In the genomic region with DNA sequence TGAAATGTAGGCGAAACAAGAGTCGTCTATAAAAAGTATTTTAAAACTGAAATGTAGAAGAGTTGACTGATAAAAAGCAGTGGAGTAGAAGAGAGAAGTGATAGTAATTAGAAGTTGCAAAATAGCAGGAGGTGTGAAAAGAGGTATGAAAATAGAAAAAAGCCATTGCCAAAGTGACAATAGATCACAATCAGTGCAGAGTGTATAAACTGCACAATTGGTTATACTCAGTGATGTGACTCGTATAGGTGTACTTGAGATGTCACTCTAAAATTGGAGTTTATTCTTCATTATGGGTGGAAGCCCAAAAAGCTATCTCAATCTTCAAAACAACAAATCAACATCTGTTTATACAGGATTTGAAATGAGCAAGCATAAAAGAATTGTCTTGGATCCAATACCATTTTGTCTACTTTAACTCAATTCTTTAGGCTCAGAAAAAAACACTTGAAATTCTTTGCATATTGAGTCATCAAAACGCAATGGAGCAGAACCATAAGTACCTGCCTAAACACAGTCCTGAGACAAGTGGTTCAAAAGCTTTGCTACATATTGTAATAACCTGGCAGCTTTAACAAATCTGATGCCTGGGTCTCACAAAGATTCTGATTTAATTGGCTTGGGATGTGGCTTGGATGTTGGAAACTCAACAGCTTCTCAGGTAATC, we compare ENCODE assay signal across 9 cellular contexts. TPM values are rescaled to one million over a fixed set of nuclear protein-coding genes. Genes with fewer than 3 reads are reported as not detected.
A peak's percentile ranks its signal among the peaks of the same experiment; 100 is the strongest.
DNase-seq lines count a peak whose midpoint lies in the region; ATAC-seq, FAIRE-seq and TF ChIP-seq lines count a peak whose summit lies in the region.
"Had no signal": no experiment of that assay in that cellular context is flagged by ENCODE, and none has a peak within 500 bp of the region (broad histone marks: within the 10 kb centered on the region; RNA-seq: fewer than 3 reads in every experiment).

No MANE protein-coding gene starts in this region.

- DNase-seq in HS-27A (ENCODE audit: low read depth) = peak; percentile 60
- DNase-seq in GM12878 (ENCODE audit: low read depth, low spot score) = peak; percentile 44
- no peak for DNase-seq in transverse colon
- DNase-seq in UCSD-AML1 (lab: John Stamatoyannopoulos, UW; ENCODE audit: unreplicated experiment) = no peak
- no peak for DNase-seq in NCI-H146 (lab: John Stamatoyannopoulos, UW)
- no peak for DNase-seq in cortex of kidney (lab: John Stamatoyannopoulos, UW)
- DNase-seq: stimulated activated naive B cell treated with anti-CD40 and anti-IgM and Interleukin-4, amounts not matched to agents 10 μg/mL and 1 μg/mL and 100 μg/mL, for 72 hours had no signal

- H3K79me2 ChIP-seq in DOHH2 (ENCODE audit: control insufficient read depth, low read length) (peaks cover 65% of the 10 kb centered on the region), GM12878 (ENCODE audit: control insufficient read depth, insufficient read depth, low read length) (peaks cover 46% of the 10 kb centered on the region)

- in situ Hi-C loops in GM12878 (cut with MboI) = no loop called here
- in situ Hi-C loops in transverse colon (cut with MboI; ENCODE audit: low pct_ligation_motif_present in 1 of 4, low pct_unique_long_range_greater_than_20kb in 1 of 4, low sequenced_read_pairs in 3 of 4) = no loop called here

- ATAC-seq in GM21515 (IDR thresholded peaks at IDR 0.05; ENCODE audit: unreplicated experiment) = peak; percentile 76
- ATAC-seq in GM12878 = peak; percentile 92

- TF ChIP-seq CTCF in DOHH2 (IDR thresholded peaks at IDR 0.05; ENCODE audit: low read depth, low read length, poor library complexity, severe bottlenecking) = no peak
- TF ChIP-seq CTCF in GM12878 (IDR thresholded peaks at IDR 0.05 in 2 of 3, conservative IDR thresholded peaks at IDR 0.05 in 1 of 3; ENCODE audit: control insufficient read depth in 2 of 3, extremely low read depth in 1 of 3, insufficient read depth in 1 of 3, low read depth in 3 of 3, low read length in 3 of 3) = no peak
- TF ChIP-seq CTCF in transverse colon (IDR thresholded peaks at IDR 0.05) = no peak

- RAD21 ChIA-PET in GM12878 (lab: Charles Lee; ENCODE audit: unreplicated experiment) = interaction anchor here (0.9 to 2.0 kb wide), 6 partner anchors 8 to 69 kb away, joined by 3 to 6 read pairs (median 4); a partner anchor contains a TSS

- CTCF ChIA-PET in GM12878 (lab: Yijun Ruan, JAX) = interaction anchor here (0.6 to 3.5 kb wide), 9 partner anchors 8 to 481 kb away, joined by 3 to 17 read pairs (median 3); no protein-coding TSS in a partner anchor

- H3K4me1 ChIP-seq in DOHH2 (ENCODE audit: control insufficient read depth, low read length) (peaks cover 21% of the 10 kb centered on the region), GM12878 (ENCODE audit: control insufficient read depth, insufficient read depth, low read length) (peaks cover 20% of the 10 kb centered on the region), transverse colon (no peaks in the 10 kb centered on the region)

- POLR2A ChIA-PET in GM12878 (lab: Charles Lee) = interaction anchor here (0.5 to 8.6 kb wide), 8 partner anchors 8 to 118 kb away, joined by 4 to 49 read pairs (median 4); a partner anchor contains a TSS

- no TSS peak for BruUV-seq in GM12878 (replicated peaks; lab: Mats Ljungman, UMichigan)

- H3K4me2 ChIP-seq in DOHH2 (ENCODE audit: low read length) = peak overlapping the region; percentile 42
- peak overlapping the region; percentile 75 for H3K4me2 ChIP-seq in GM12878 (ENCODE audit: control insufficient read depth, insufficient read depth)

- SMC1A ChIA-PET in GM12878 (lab: Charles Lee; ENCODE audit: uncharacterized antibody, unreplicated experiment) = interaction anchor here (0.9 to 6.4 kb wide), 12 partner anchors 8 to 117 kb away, joined by 3 to 54 read pairs (median 4); a partner anchor contains a TSS

- H3K4me3 ChIP-seq in DOHH2 (ENCODE audit: low read length) (0 out of 2 replicates have a peak overlapping the region, but pooled peaks have one; percentile 3), GM12878 (peak overlapping the region; percentile 16; the same call in 1 of the 2 replicates), transverse colon (no peak overlapping the region)

- no peaks in the 10 kb centered on the region for H3K9me2 ChIP-seq in DOHH2 (replicated peaks; ENCODE audit: control insufficient read depth, low read length)

- no peak for TF ChIP-seq POLR2A in GM12878 (IDR thresholded peaks at IDR 0.05; ENCODE audit: low read depth, low read length)
- TF ChIP-seq POLR2A in transverse colon (IDR thresholded peaks at IDR 0.05) = no peak

- H3K27ac ChIP-seq in DOHH2 (ENCODE audit: low read depth, low read length) = no peak overlapping the region
- peak overlapping the region; percentile 37; the same call in 1 of the 2 replicates for H3K27ac ChIP-seq in GM12878 (ENCODE audit: control insufficient read depth, insufficient read depth)
- no peak overlapping the region for H3K27ac ChIP-seq in transverse colon

- no peak for TF ChIP-seq RAD21 in GM12878 (IDR thresholded peaks at IDR 0.05; ENCODE audit: insufficient read depth, low read depth, low read length)

- no peaks in the 10 kb centered on the region for H4K20me1 ChIP-seq in DOHH2 (ENCODE audit: control insufficient read depth, insufficient read depth, low read depth, low read length)
- H4K20me1 ChIP-seq in GM12878 (ENCODE audit: control insufficient read depth, insufficient read depth) = peaks cover 3% of the 10 kb centered on the region; the same call in 1 of the 2 replicates

- H3K9me3 ChIP-seq in DOHH2 (ENCODE audit: control insufficient read depth, insufficient read depth, low read length) (no peaks in the 10 kb centered on the region), GM12878 (replicated peaks; ENCODE audit: control insufficient read depth, insufficient read depth, low read length) (no peaks in the 10 kb centered on the region; the same call in 2 of the 3 replicates), transverse colon (no peaks in the 10 kb centered on the region)

- FAIRE-seq in GM12878 (lab: Jason Lieb, UNC) = peak; percentile 81

- no peak overlapping the region for H2AFZ ChIP-seq in GM12878 (ENCODE audit: control insufficient read depth, low read depth, low read length)

- H3K9ac ChIP-seq in GM12878 (ENCODE audit: control insufficient read depth, insufficient read depth, low read length) = peak overlapping the region; percentile 40

- H3K27me3 ChIP-seq in DOHH2 (ENCODE audit: control insufficient read depth, low read length) (no peaks in the 10 kb centered on the region), GM12878 (replicated peaks in 1 of 2; ENCODE audit: control insufficient read depth in 2 of 2, insufficient read depth in 2 of 2, low read length in 1 of 2) (no peaks in the 10 kb centered on the region), transverse colon (no peaks in the 10 kb centered on the region)

- H3K36me3 ChIP-seq in DOHH2 (ENCODE audit: control insufficient read depth, low read length) = peaks cover 21% of the 10 kb centered on the region
- peaks cover 4 to 9% of the 10 kb centered on the region in 2 experiments; a peak in 3 of 4 replicates for H3K36me3 ChIP-seq in GM12878 (ENCODE audit: control insufficient read depth in 2 of 2, insufficient read depth in 2 of 2, low read length in 1 of 2)
- no peaks in the 10 kb centered on the region for H3K36me3 ChIP-seq in transverse colon

- H3F3A ChIP-seq in DOHH2 (ENCODE audit: control insufficient read depth, insufficient read depth) = no peaks in the 10 kb centered on the region

- WGBS in GM12878 (ENCODE audit: insufficient coverage, insufficient replicate concordance, low lambda C conversion rate, missing lambda C conversion rate) = 30% methylated on average over 4 of the region's 4 CpGs
- WGBS in transverse colon (ENCODE audit: low coverage in 1 of 2), 2 donors = 67 to 76% methylated on average over 4 of the region's 4 CpGs

- peak in 1 of 2 experiments; percentile 40; a peak in 1 of 4 replicates for TF ChIP-seq EP300 in GM12878 (IDR thresholded peaks at IDR 0.05; ENCODE audit: borderline replicate concordance in 1 of 2, control insufficient read depth in 1 of 2, low read depth in 2 of 2, low read length in 2 of 2)
- TF ChIP-seq EP300 in transverse colon (IDR thresholded peaks at IDR 0.05; ENCODE audit: low read depth) = no peak

- intact Hi-C loops in GM12878 (cut with micrococcal nuclease; ENCODE audit: unreplicated experiment) = no loop called here
- intact Hi-C loops in transverse colon (cut with DNase I; ENCODE audit: low total_unique reads) = no loop called here

RNA-seq across cellular contexts. Expression of a gene that starts 8.8 kb away (rescaled TPM):
- total RNA-seq in GM12878 (2013; cell fraction: nucleolus; rRNA removed) = 26.0 and 31.8 TPM in 2 replicates
- 18.2 and 20.9 TPM in 2 replicates for total RNA-seq in GM12878 (2014; rRNA removed)
- total RNA-seq in GM12878 (2014; rRNA removed; fragmentation: Illumina TruSeq; extraction: Trizol) = 25.5 and 27.3 TPM in 2 replicates
- 17.3 and 19.0 TPM in 2 replicates for total RNA-seq in GM12878 (2021)
- 13.7 TPM for polyA plus RNA-seq in GM12878 (2011; ENCODE audit: low read depth)
- 20.9 and 36.8 TPM in 2 replicates for polyA plus RNA-seq in GM12878 (2011; rRNA removed)
- 7.1 and 7.5 TPM in 2 replicates for polyA plus RNA-seq in GM12878 (2011; cell fraction: cytosol; rRNA removed)
- 6.6 and 7.4 TPM in 2 replicates for polyA plus RNA-seq in GM12878 (2011; cell fraction: nucleus; rRNA removed)
- 21.5 and 35.3 TPM in 2 replicates for polyA plus RNA-seq in GM12878 (2012)
- polyA plus RNA-seq in GM12878 (2014; fragmentation: Illumina TruSeq; extraction: Trizol) = 17.8 and 21.6 TPM in 2 replicates
- polyA plus RNA-seq in GM12878 (2014; fragmentation: Nextera tagmentation; extraction: Ambion mirVana) = 10 to 100 TPM in 1 of 2 experiments, 1 to 10 TPM in 1; 5.4 to 12.2 TPM
- polyA plus RNA-seq in GM12878 (2014; rRNA removed) = 15.1 and 18.7 TPM in 2 replicates
- 10 to 100 TPM; 33.8 to 34.5 TPM for polyA plus RNA-seq in GM12878 (2016; fragmentation: Nextera tagmentation; extraction: Ambion mirVana)
- 2.8 and 5.9 TPM in 2 replicates for polyA minus RNA-seq in GM12878 (2011; rRNA and poly(A)+ RNA removed)
- 5.1 and 5.5 TPM in 2 replicates for polyA minus RNA-seq in GM12878 (2011; cell fraction: cytosol; rRNA and poly(A)+ RNA removed)
- polyA minus RNA-seq in GM12878 (2011; cell fraction: nucleus; rRNA and poly(A)+ RNA removed) = 3.1 and 4.7 TPM in 2 replicates
- 1 to 10 TPM in 2 of 4 donors, under 1 TPM in 1, not detected in 1; 0.40 to 6.8 (median 3.0) TPM for total RNA-seq in transverse colon

RNA-seq across cellular contexts. Expression of a gene that starts 9.3 kb away (rescaled TPM):
- 60.6 and 72.2 TPM in 2 replicates for total RNA-seq in GM12878 (2013; cell fraction: nucleolus; rRNA removed)
- total RNA-seq in GM12878 (2014; rRNA removed) = 19.0 and 20.6 TPM in 2 replicates
- 19.1 and 20.2 TPM in 2 replicates for total RNA-seq in GM12878 (2014; rRNA removed; fragmentation: Illumina TruSeq; extraction: Trizol)
- 13.5 and 18.0 TPM in 2 replicates for total RNA-seq in GM12878 (2021)
- 4.6 TPM for polyA plus RNA-seq in GM12878 (2011; ENCODE audit: low read depth)
- 17.3 and 32.0 TPM in 2 replicates for polyA plus RNA-seq in GM12878 (2011; rRNA removed)
- polyA plus RNA-seq in GM12878 (2011; cell fraction: cytosol; rRNA removed) = 9.2 and 10.1 TPM in 2 replicates
- 11.3 and 12.8 TPM in 2 replicates for polyA plus RNA-seq in GM12878 (2011; cell fraction: nucleus; rRNA removed)
- 8.4 and 12.2 TPM in 2 replicates for polyA plus RNA-seq in GM12878 (2012)
- 16.3 and 26.8 TPM in 2 replicates for polyA plus RNA-seq in GM12878 (2014; fragmentation: Illumina TruSeq; extraction: Trizol)
- 1 to 10 TPM; 4.2 to 5.0 TPM for polyA plus RNA-seq in GM12878 (2014; fragmentation: Nextera tagmentation; extraction: Ambion mirVana)
- 10.2 and 10.6 TPM in 2 replicates for polyA plus RNA-seq in GM12878 (2014; rRNA removed)
- 10 to 100 TPM in 1 of 2 experiments, 1 to 10 TPM in 1; 9.0 to 12.0 TPM for polyA plus RNA-seq in GM12878 (2016; fragmentation: Nextera tagmentation; extraction: Ambion mirVana)
- 22.7 and 27.2 TPM in 2 replicates for polyA minus RNA-seq in GM12878 (2011; rRNA and poly(A)+ RNA removed)
- 10.9 and 14.4 TPM in 2 replicates for polyA minus RNA-seq in GM12878 (2011; cell fraction: cytosol; rRNA and poly(A)+ RNA removed)
- 13.2 and 25.1 TPM in 2 replicates for polyA minus RNA-seq in GM12878 (2011; cell fraction: nucleus; rRNA and poly(A)+ RNA removed)
- 10 to 100 TPM; 10.5 to 25.4 (median 23.4) TPM for total RNA-seq in transverse colon

RNA-seq across cellular contexts. Expression of a gene that starts 42.3 kb away (rescaled TPM):
- 322 and 354 TPM in 2 replicates for total RNA-seq in GM12878 (2013; cell fraction: nucleolus; rRNA removed)
- total RNA-seq in GM12878 (2014; rRNA removed) = 632 and 709 TPM in 2 replicates
- total RNA-seq in GM12878 (2014; rRNA removed; fragmentation: Illumina TruSeq; extraction: Trizol) = 533 and 555 TPM in 2 replicates
- 700 and 732 TPM in 2 replicates for total RNA-seq in GM12878 (2021)
- 525 TPM for polyA plus RNA-seq in GM12878 (2011; ENCODE audit: low read depth)
- polyA plus RNA-seq in GM12878 (2011; rRNA removed) = 447 and 458 TPM in 2 replicates
- polyA plus RNA-seq in GM12878 (2011; cell fraction: cytosol; rRNA removed) = 627 and 839 TPM in 2 replicates
- 512 and 611 TPM in 2 replicates for polyA plus RNA-seq in GM12878 (2011; cell fraction: nucleus; rRNA removed)
- polyA plus RNA-seq in GM12878 (2012) = 557 and 642 TPM in 2 replicates
- 580 and 680 TPM in 2 replicates for polyA plus RNA-seq in GM12878 (2014; fragmentation: Illumina TruSeq; extraction: Trizol)
- 100 to 1,000 TPM; 314 to 677 TPM for polyA plus RNA-seq in GM12878 (2014; fragmentation: Nextera tagmentation; extraction: Ambion mirVana)
- 570 and 636 TPM in 2 replicates for polyA plus RNA-seq in GM12878 (2014; rRNA removed)
- polyA plus RNA-seq in GM12878 (2016; fragmentation: Nextera tagmentation; extraction: Ambion mirVana) = 100 to 1,000 TPM; 598 to 663 TPM
- polyA minus RNA-seq in GM12878 (2011; rRNA and poly(A)+ RNA removed) = 503 and 520 TPM in 2 replicates
- polyA minus RNA-seq in GM12878 (2011; cell fraction: cytosol; rRNA and poly(A)+ RNA removed) = 263 and 277 TPM in 2 replicates
- 173 and 277 TPM in 2 replicates for polyA minus RNA-seq in GM12878 (2011; cell fraction: nucleus; rRNA and poly(A)+ RNA removed)
- 100 to 1,000 TPM; 224 to 690 (median 542) TPM for total RNA-seq in transverse colon

Comparison
In these comparisons a context has a peak if more than half of its experiments do, and no peak if none do; other contexts are left out.
1. H3K4me3 ChIP-seq: peak in DOHH2 (single experiment) and GM12878 (single experiment); none in transverse colon (0 of 4).
2. DNase-seq: peak in HS-27A (single experiment) and GM12878 (single experiment); none in transverse colon (single experiment), UCSD-AML1 (single experiment), NCI-H146 (single experiment) and cortex of kidney (single experiment).